ENCODE assay signal across 21 cellular contexts in genomic region chr6:137207457-137207856, GRCh38. TPM values are rescaled to one million over a fixed set of nuclear protein-coding genes. Genes with fewer than 3 reads are reported as not detected.
"Had no signal": no experiment of that assay in that cellular context is flagged by ENCODE, and none has a peak within 500 bp of the region (broad histone marks: within the 10 kb centered on the region; RNA-seq: fewer than 3 reads in every experiment).

No MANE protein-coding gene starts in this region.

RNA-seq across cellular contexts. Expression of gene IL22RA2, which starts 34.0 kb away (rescaled TPM):
- total RNA-seq: kidney; left colon; left lung; mesenteric fat pad; mucosa of descending colon; myocyte; naive thymus-derived CD8-positive, alpha-beta T cell; neural crest cell; omental fat pad; ovary; progenitor cell of endocrine pancreas; pulmonary artery endothelial cell; renal cortical epithelial cell; right atrium auricular region; right lobe of liver; skeletal muscle tissue; smooth muscle cell; subcutaneous adipose tissue; thoracic aorta; upper lobe of right lung had no signal
- polyA plus RNA-seq: immature natural killer cell; naive thymus-derived CD8-positive, alpha-beta T cell; ovary; smooth muscle cell had no signal
